In the genomic region with DNA sequence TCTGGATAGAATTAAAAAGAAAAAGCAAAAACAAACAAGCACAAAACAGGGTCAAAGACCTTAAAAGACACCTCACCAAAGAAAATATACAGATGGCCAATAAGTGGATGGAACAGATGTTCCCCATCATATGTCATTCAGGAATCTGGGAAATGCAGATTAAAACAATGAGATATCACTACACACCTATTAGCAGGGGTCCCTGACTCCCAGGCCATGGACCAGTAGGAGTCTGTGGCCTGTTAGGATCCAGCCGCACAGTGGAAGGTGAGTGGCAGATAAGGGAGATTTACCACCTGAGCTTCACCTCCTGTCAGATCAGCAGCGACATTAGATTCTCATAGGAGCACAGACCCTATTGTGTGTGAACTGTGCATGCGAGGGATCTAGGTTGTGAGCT, we compare ENCODE assay signal across 8 cellular contexts.
"Had no signal": no experiment of that assay in that cellular context is flagged by ENCODE, and none has a peak within 500 bp of the region (broad histone marks: within the 10 kb centered on the region; RNA-seq: fewer than 3 reads in every experiment).

No MANE protein-coding gene starts in this region.

- DNase-seq: GDM1, GF-D8 had no signal

- FAIRE-seq: G401.6, GM12878, GM12891, GM12892, GM18507, GM19239 had no signal

- H3K4me3 ChIP-seq: GM12878 had no signal
